ENCODE assay signal across 9 cellular contexts in the genomic region with DNA sequence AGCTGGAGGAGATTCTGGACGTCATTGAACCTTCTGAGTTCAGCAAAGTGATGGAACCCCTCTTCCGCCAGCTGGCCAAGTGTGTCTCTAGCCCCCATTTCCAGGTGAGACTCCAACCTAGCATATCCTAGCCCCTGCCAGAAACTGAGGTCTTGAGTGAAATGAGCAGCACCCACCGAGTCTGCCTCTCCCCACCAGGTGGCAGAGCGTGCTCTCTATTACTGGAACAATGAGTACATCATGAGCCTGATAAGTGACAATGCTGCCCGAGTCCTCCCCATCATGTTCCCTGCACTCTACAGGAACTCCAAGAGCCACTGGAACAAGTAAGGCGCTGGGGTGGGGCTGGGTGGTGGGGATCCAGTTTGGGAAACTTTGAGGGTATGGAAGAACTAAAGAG. TPM values are rescaled to one million over a fixed set of nuclear protein-coding genes. Genes with fewer than 3 reads are reported as not detected.
DNase-seq lines count a peak whose midpoint lies in the region; ATAC-seq and TF ChIP-seq lines count a peak whose summit lies in the region.
"Had no signal": no experiment of that assay in that cellular context is flagged by ENCODE, and none has a peak within 500 bp of the region (broad histone marks: within the 10 kb centered on the region; RNA-seq: fewer than 3 reads in every experiment).

No MANE protein-coding gene starts in this region.

- in situ Hi-C loops in GM13977 (cut with MboI; ENCODE audit: low pct_unique_long_range_greater_than_20kb, low sequenced_read_pairs, unreplicated experiment): no loop called here

- no peaks in the 10 kb centered on the region for H3K9me3 ChIP-seq in breast epithelium
- no peaks in the 10 kb centered on the region for H3K9me3 ChIP-seq in sigmoid colon

- no peaks in the 10 kb centered on the region for H3K36me3 ChIP-seq in breast epithelium
- peaks cover 26 to 69% (median 48%) of the 10 kb centered on the region in 4 donors for H3K36me3 ChIP-seq in sigmoid colon

- H3K9me3 Mint-ChIP-seq in nephron: no peaks in the 10 kb centered on the region
- H3K9me3 Mint-ChIP-seq: effector memory CD8-positive, alpha-beta T cell had no signal

- CTCF ChIA-PET in RWPE1 (lab: Yijun Ruan, JAX): interaction anchor here (0.7 kb wide), 1 partner anchor 135 kb away, joined by 3 read pairs; no protein-coding TSS in a partner anchor

- H3K4me3 Mint-ChIP-seq in nephron: peak overlapping the region in 1 of 3 experiments; percentile 47
- H3K4me3 Mint-ChIP-seq: effector memory CD8-positive, alpha-beta T cell had no signal

- TF ChIP-seq POLR2A in breast epithelium (IDR thresholded peaks at IDR 0.05) (no peak), sigmoid colon (IDR thresholded peaks at IDR 0.05) (no peak)

- whole genome bisulfite sequencing in sigmoid colon, 2 donors: 60 to 73% methylated on average over 6 of the region's 6 CpGs

- ATAC-seq in GM18519 (IDR thresholded peaks at IDR 0.05; ENCODE audit: low FRiP score, unreplicated experiment) (no peak), GM21447 (IDR thresholded peaks at IDR 0.05; ENCODE audit: unreplicated experiment) (no peak)
- ATAC-seq: effector memory CD8-positive, alpha-beta T cell had no signal

- peaks cover 3 to 11% of the 10 kb centered on the region in 2 donors for H3K4me1 ChIP-seq in breast epithelium
- peaks cover 0 to 19% (median 14%) of the 10 kb centered on the region in 4 donors for H3K4me1 ChIP-seq in sigmoid colon

- peaks cover 49% of the 10 kb centered on the region for H3K36me3 Mint-ChIP-seq in nephron (ENCODE audit: low read depth)

- peak overlapping the region; percentile 25 for H3K27ac ChIP-seq in RWPE1
- no peak overlapping the region for H3K27ac ChIP-seq in breast epithelium
- no peak overlapping the region for H3K27ac ChIP-seq in sigmoid colon

- H3K27me3 ChIP-seq in breast epithelium (no peaks in the 10 kb centered on the region), sigmoid colon (no peaks in the 10 kb centered on the region)

- H3K4me1 Mint-ChIP-seq in nephron: peaks cover 21% of the 10 kb centered on the region

- TF ChIP-seq EP300 in sigmoid colon (IDR thresholded peaks at IDR 0.05): no peak

- POLR2A ChIA-PET in RWPE1 (lab: Yijun Ruan, JAX; ENCODE audit: low non-redundant PET): no interaction called here

- TF ChIP-seq CTCF in AG10803 (conservative IDR thresholded peaks at IDR 0.05; ENCODE audit: low read length) (peak; percentile 54), GM13977 (IDR thresholded peaks at IDR 0.05; ENCODE audit: extremely low read depth, insufficient read depth, missing control alignments) (peak; percentile 53), RWPE1 (conservative IDR thresholded peaks at IDR 0.05; ENCODE audit: low read depth) (no peak; the same call in 1 of the 2 replicates), breast epithelium (IDR thresholded peaks at IDR 0.05) (peak in 2 of 3 donors; percentile 25 to 28), nephron (IDR thresholded peaks at IDR 0.05; ENCODE audit: unreplicated experiment in 3 of 3) (peak in 2 of 3 experiments; percentile 13 to 28), sigmoid colon (IDR thresholded peaks at IDR 0.05) (peak in 2 of 4 experiments; percentile 10 to 19)

- no peak overlapping the region for H3K4me3 ChIP-seq in AG10803 (ENCODE audit: low read length)
- H3K4me3 ChIP-seq in breast epithelium: no peak overlapping the region
- no peak overlapping the region for H3K4me3 ChIP-seq in sigmoid colon

- H3K27ac Mint-ChIP-seq in nephron: no peak overlapping the region
- H3K27ac Mint-ChIP-seq: effector memory CD8-positive, alpha-beta T cell had no signal

- DNase-seq in AG10803 (ENCODE audit: low read depth) (peak; percentile 40), GM13977 (ENCODE audit: low spot score) (peak; percentile 43), RWPE1 (ENCODE audit: low spot score) (no peak), breast epithelium (ENCODE audit: low spot score in 2 of 2) (no peak), sigmoid colon (no peak)

- peaks cover 4% of the 10 kb centered on the region for H3K27me3 Mint-ChIP-seq in nephron (ENCODE audit: low read depth)
- H3K27me3 Mint-ChIP-seq: effector memory CD8-positive, alpha-beta T cell had no signal

- intact Hi-C loops in breast epithelium (cut with DNase I; ENCODE audit: low total_unique reads): no loop called here
- intact Hi-C loops in sigmoid colon (cut with DNase I): no loop called here

RNA-seq across cellular contexts. Expression of a gene that starts 4.6 kb away (rescaled TPM):
- total RNA-seq in breast epithelium: 10 to 100 TPM; 65.0 to 78.0 (median 76.3) TPM
- total RNA-seq in sigmoid colon: 10 to 100 TPM; 49.0 to 91.5 (median 71.5) TPM
- polyA plus RNA-seq in sigmoid colon: 10 to 100 TPM; 59.1 to 93.1 (median 75.1) TPM

RNA-seq across cellular contexts. Expression of a gene that starts 4.9 kb away (rescaled TPM):
- total RNA-seq in breast epithelium: 10 to 100 TPM; 91.4 to 97.3 (median 92.5) TPM
- total RNA-seq in sigmoid colon: 100 to 1,000 TPM in 3 of 4 donors, 10 to 100 TPM in 1; 68.4 to 158 (median 105) TPM
- 10 to 100 TPM; 64.3 to 69.7 (median 69.1) TPM for polyA plus RNA-seq in sigmoid colon

RNA-seq across cellular contexts. Expression of a gene that starts 12.3 kb away (rescaled TPM):
- total RNA-seq in breast epithelium (10 to 100 TPM; 48.8 to 69.2 (median 56.3) TPM), sigmoid colon (10 to 100 TPM; 40.5 to 46.6 (median 43.3) TPM)
- polyA plus RNA-seq in sigmoid colon: 10 to 100 TPM; 24.6 to 50.8 (median 27.3) TPM

RNA-seq across cellular contexts. Expression of a gene that starts 24.8 kb away (rescaled TPM):
- total RNA-seq in breast epithelium (10 to 100 TPM; 25.2 to 35.6 (median 34.7) TPM), sigmoid colon (10 to 100 TPM; 26.7 to 41.5 (median 33.9) TPM)
- 10 to 100 TPM; 29.4 to 38.8 (median 35.5) TPM for polyA plus RNA-seq in sigmoid colon

RNA-seq across cellular contexts. Expression of a gene that starts 30.1 kb away (rescaled TPM):
- total RNA-seq in breast epithelium (10 to 100 TPM; 13.0 to 22.3 (median 18.9) TPM), sigmoid colon (10 to 100 TPM; 10.2 to 19.1 (median 18.2) TPM)
- 10 to 100 TPM; 12.6 to 21.5 (median 14.0) TPM for polyA plus RNA-seq in sigmoid colon

Comparison
In these comparisons a context has a peak if more than half of its experiments do, and no peak if none do; other contexts are left out.
1. DNase-seq: peak in AG10803 (single experiment) and GM13977 (single experiment); none in RWPE1 (single experiment), breast epithelium (0 of 2) and sigmoid colon (single experiment).